ENCODE assay signal across 11 cellular contexts in the genomic region with DNA sequence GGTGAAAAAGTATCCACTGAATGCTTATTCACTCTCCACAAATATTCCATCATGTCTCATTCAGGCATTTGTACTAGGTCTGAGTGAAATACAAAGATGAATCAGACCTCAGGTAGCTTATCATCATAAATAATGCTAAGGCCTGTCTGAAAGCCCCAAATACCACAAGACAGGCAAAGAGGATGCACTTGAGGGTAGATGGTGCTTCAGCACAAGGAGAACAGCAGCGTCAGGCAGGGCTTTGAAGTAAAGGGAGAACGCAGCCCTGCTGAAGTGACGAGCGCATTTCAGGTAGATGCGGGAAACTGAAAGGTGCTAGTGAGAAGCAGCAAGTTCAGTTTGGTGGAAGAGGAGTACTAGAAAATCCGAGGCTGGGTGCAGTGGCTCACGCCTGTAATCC. TPM values are rescaled to one million over a fixed set of nuclear protein-coding genes. Genes with fewer than 3 reads are reported as not detected.
A peak's percentile ranks its signal among the peaks of the same experiment; 100 is the strongest.
DNase-seq lines count a peak whose midpoint lies in the region; ATAC-seq and TF ChIP-seq lines count a peak whose summit lies in the region.
"Had no signal": no experiment of that assay in that cellular context is flagged by ENCODE, and none has a peak within 500 bp of the region (broad histone marks: within the 10 kb centered on the region; RNA-seq: fewer than 3 reads in every experiment).

No MANE protein-coding gene starts in this region.

- no peaks in the 10 kb centered on the region for H3K36me3 ChIP-seq in transverse colon

- no peaks in the 10 kb centered on the region for H3K27me3 ChIP-seq in transverse colon

- TF ChIP-seq EP300 in transverse colon (IDR thresholded peaks at IDR 0.05; ENCODE audit: low read depth) = no peak

- H3K27ac Mint-ChIP-seq in activated CD4-positive, alpha-beta T cell treated with anti-CD3 and anti-CD28 coated beads for 36 hours = peak overlapping the region; percentile 59
- peak overlapping the region; percentile 66 to 93 (median 86) for H3K27ac Mint-ChIP-seq in naive thymus-derived CD8-positive, alpha-beta T cell

- in situ Hi-C loops in transverse colon (cut with MboI; ENCODE audit: low pct_ligation_motif_present in 1 of 4, low pct_unique_long_range_greater_than_20kb in 1 of 4, low sequenced_read_pairs in 3 of 4) = no loop called here

- no peak overlapping the region for H3K4me3 ChIP-seq in transverse colon

- DNase-seq in activated CD4-positive, alpha-beta T cell treated with anti-CD3 and anti-CD28 coated beads for 36 hours = peak; percentile 73
- DNase-seq in activated effector memory CD4-positive, alpha-beta T cell treated with Interleukin-2 at 50 U/mL for 16 hours = peak; percentile 60
- DNase-seq in naive thymus-derived CD8-positive, alpha-beta T cell = peak; percentile 16 to 89 (median 66)
- DNase-seq in transverse colon (peak; percentile 31), NCI-H524 (lab: John Stamatoyannopoulos, UW) (no peak), RKO (ENCODE audit: low spot score) (no peak)
- DNase-seq: activated B cell treated with CpG ODN at 0.5 μM for 24 hours, DND-41, NCI-H1436, OCI-M1 had no signal

- intact Hi-C loops in activated CD4-positive, alpha-beta T cell treated with anti-CD3 and anti-CD28 coated beads for 36 hours (cut with DNase I, micrococcal nuclease) = loop anchor here (1.0 to 5.0 kb wide), 5 partner anchors 29 to 464 kb away; a partner anchor contains a TSS
- intact Hi-C loops in transverse colon (cut with DNase I; ENCODE audit: low total_unique reads) = no loop called here

- H3K4me1 ChIP-seq in transverse colon = peaks cover 21 to 40% (median 31%) of the 10 kb centered on the region in 4 donors

- peak overlapping the region; percentile 34 for H3K4me3 Mint-ChIP-seq in activated CD4-positive, alpha-beta T cell treated with anti-CD3 and anti-CD28 coated beads for 36 hours
- peak overlapping the region; percentile 31 to 78 (median 52) for H3K4me3 Mint-ChIP-seq in naive thymus-derived CD8-positive, alpha-beta T cell
- H3K4me3 Mint-ChIP-seq: activated B cell treated with CpG ODN at 0.5 μM for 24 hours had no signal

- ATAC-seq in activated CD4-positive, alpha-beta T cell treated with anti-CD3 and anti-CD28 coated beads for 36 hours = peak; percentile 80
- ATAC-seq in naive thymus-derived CD8-positive, alpha-beta T cell = peak; percentile 94 to 97
- no peak for ATAC-seq in GM19023 (IDR thresholded peaks at IDR 0.05; ENCODE audit: unreplicated experiment)

- CTCF ChIA-PET in activated CD4-positive, alpha-beta T cell treated with anti-CD3 and anti-CD28 coated beads for 36 hours (lab: Charles Lee) = interaction anchor here (3.6 kb wide), 1 partner anchor 38 kb away, joined by 16 read pairs; a partner anchor contains a TSS

- H3K27ac ChIP-seq in transverse colon = no peak overlapping the region

- H3K9me3 ChIP-seq in transverse colon = no peaks in the 10 kb centered on the region

- no peaks in the 10 kb centered on the region for H3K36me3 Mint-ChIP-seq in activated CD4-positive, alpha-beta T cell treated with anti-CD3 and anti-CD28 coated beads for 36 hours (ENCODE audit: low read depth)
- H3K36me3 Mint-ChIP-seq in naive thymus-derived CD8-positive, alpha-beta T cell = peaks cover 0 to 4% (median 0%) of the 10 kb centered on the region in 3 donors

- TF ChIP-seq POLR2A in transverse colon (IDR thresholded peaks at IDR 0.05) = no peak

- WGBS in transverse colon (ENCODE audit: low coverage in 1 of 2), 2 donors = 83 to 96% methylated on average over 4 to 7 of the region's 7 CpGs

- no peak for TF ChIP-seq CTCF in transverse colon (IDR thresholded peaks at IDR 0.05)

- no peaks in the 10 kb centered on the region for H3K27me3 Mint-ChIP-seq in activated CD4-positive, alpha-beta T cell treated with anti-CD3 and anti-CD28 coated beads for 36 hours
- no peaks in the 10 kb centered on the region for H3K27me3 Mint-ChIP-seq in naive thymus-derived CD8-positive, alpha-beta T cell
- H3K27me3 Mint-ChIP-seq: activated B cell treated with CpG ODN at 0.5 μM for 24 hours had no signal

- H3K9me3 Mint-ChIP-seq in activated CD4-positive, alpha-beta T cell treated with anti-CD3 and anti-CD28 coated beads for 36 hours (ENCODE audit: low read depth) = no peaks in the 10 kb centered on the region
- no peaks in the 10 kb centered on the region for H3K9me3 Mint-ChIP-seq in naive thymus-derived CD8-positive, alpha-beta T cell
- H3K9me3 Mint-ChIP-seq: activated B cell treated with CpG ODN at 0.5 μM for 24 hours had no signal

- peaks cover 65% of the 10 kb centered on the region for H3K4me1 Mint-ChIP-seq in activated CD4-positive, alpha-beta T cell treated with anti-CD3 and anti-CD28 coated beads for 36 hours
- peaks cover 21 to 78% (median 57%) of the 10 kb centered on the region in 4 donors for H3K4me1 Mint-ChIP-seq in naive thymus-derived CD8-positive, alpha-beta T cell

- POLR2A ChIA-PET in activated CD4-positive, alpha-beta T cell treated with anti-CD3 and anti-CD28 coated beads for 36 hours (lab: Charles Lee) = no interaction called here
- POLR2A ChIA-PET in naive thymus-derived CD8-positive, alpha-beta T cell (lab: Charles Lee) = interaction anchor here (0.7 to 5.1 kb wide), 5 partner anchors 11 to 39 kb away, joined by 3 to 21 read pairs (median 4); a partner anchor contains a TSS

RNA-seq across cellular contexts. Expression of a gene that starts 38.7 kb away (rescaled TPM):
- total RNA-seq in activated CD4-positive, alpha-beta T cell treated with anti-CD3 and anti-CD28 coated beads for 36 hours = 1 to 10 TPM; 6.7 to 7.3 TPM
- total RNA-seq in naive thymus-derived CD8-positive, alpha-beta T cell = 1 to 10 TPM; 7.7 to 8.7 TPM
- polyA plus RNA-seq in naive thymus-derived CD8-positive, alpha-beta T cell = 1 to 10 TPM; 3.0 to 4.5 (median 3.1) TPM
- total RNA-seq in transverse colon = 10 to 100 TPM; 16.2 to 52.7 (median 34.8) TPM

Comparison
In these comparisons a context has a peak if more than half of its experiments do, and no peak if none do; other contexts are left out.
1. DNase-seq: peak in activated CD4-positive, alpha-beta T cell treated with anti-CD3 and anti-CD28 coated beads for 36 hours (single experiment), activated effector memory CD4-positive, alpha-beta T cell treated with Interleukin-2 at 50 U/mL for 16 hours (single experiment), naive thymus-derived CD8-positive, alpha-beta T cell (10 of 10) and transverse colon (single experiment); none in NCI-H524 (0 of 2) and RKO (single experiment).